10 cellular contexts compared by ENCODE assay signal in genomic region chr11:85809191-85809590, GRCh38. TPM values are rescaled to one million over a fixed set of nuclear protein-coding genes. Genes with fewer than 3 reads are reported as not detected.
DNase-seq lines count a peak whose midpoint lies in the region; ATAC-seq and TF ChIP-seq lines count a peak whose summit lies in the region.
"Had no signal": no experiment of that assay in that cellular context is flagged by ENCODE, and none has a peak within 500 bp of the region (broad histone marks: within the 10 kb centered on the region; RNA-seq: fewer than 3 reads in every experiment).

No MANE protein-coding gene starts in this region.

- H3K27ac ChIP-seq in SK-N-SH (ENCODE audit: low read depth in 2 of 2, low read length in 1 of 2) = no peak overlapping the region
- peak overlapping the region; percentile 83 for H3K27ac ChIP-seq in SU-DHL-6 (ENCODE audit: low read depth, low read length)
- H3K27ac ChIP-seq in brain microvascular endothelial cell = no peak overlapping the region

- DNase-seq in SK-N-SH (no peak), Ammon's horn (ENCODE audit: low spot score) (no peak), brain microvascular endothelial cell (no peak), C1 segment of cervical spinal cord (lab: John Stamatoyannopoulos, UW) (no peak)
- peak in 6 of 10 donors; percentile 13 to 63 (median 52) for DNase-seq in naive thymus-derived CD8-positive, alpha-beta T cell
- DNase-seq: NCI-H2029 had no signal

- H3K4me1 ChIP-seq in SK-N-SH (ENCODE audit: control insufficient read depth in 1 of 2, insufficient read depth in 2 of 2, low read depth in 1 of 2, low read length in 1 of 2) = peaks cover 10 to 13% of the 10 kb centered on the region in 2 experiments; a peak in 3 of 4 replicates

- no peaks in the 10 kb centered on the region for H3K79me2 ChIP-seq in SK-N-SH (ENCODE audit: insufficient read depth)
- 0 out of 2 replicates have a peak, but pooled peaks cover 7% of the 10 kb centered on the region for H3K79me2 ChIP-seq in SU-DHL-6 (ENCODE audit: insufficient read depth, low read length)

- H3K36me3 ChIP-seq in SK-N-SH (replicated peaks in 1 of 2; ENCODE audit: control insufficient read depth in 1 of 2, insufficient read depth in 2 of 2, low read length in 1 of 2) (no peaks in the 10 kb centered on the region), SU-DHL-6 (ENCODE audit: low read length) (no peaks in the 10 kb centered on the region), brain microvascular endothelial cell (replicated peaks) (no peaks in the 10 kb centered on the region)

- in situ Hi-C loops in brain microvascular endothelial cell (cut with HindIII; ENCODE audit: low pct_ligation_motif_present, low sequenced_read_pairs) = no loop called here

- H3K9me3 Mint-ChIP-seq in naive thymus-derived CD8-positive, alpha-beta T cell = no peaks in the 10 kb centered on the region

- H2AFZ ChIP-seq in SK-N-SH (ENCODE audit: low read depth) (no peak overlapping the region), SU-DHL-6 (ENCODE audit: low read depth, low read length, severe bottlenecking) (no peak overlapping the region)

- no peaks in the 10 kb centered on the region for H4K20me1 ChIP-seq in SK-N-SH (ENCODE audit: insufficient read depth)
- no peaks in the 10 kb centered on the region for H4K20me1 ChIP-seq in SU-DHL-6 (ENCODE audit: low read depth, low read length)

- no peak for TF ChIP-seq EP300 in SK-N-SH (IDR thresholded peaks at IDR 0.05; ENCODE audit: borderline replicate concordance in 1 of 2, low read depth in 1 of 2, low read length in 1 of 2)

- H3K4me2 ChIP-seq in SK-N-SH (no peak overlapping the region), SU-DHL-6 (ENCODE audit: low read depth, low read length, poor library complexity, severe bottlenecking) (peak overlapping the region; percentile 99)

- ATAC-seq in SK-N-SH treated with all-trans-retinoic acid at 6 μM for 48 hours (no peak), HG02623 (IDR thresholded peaks at IDR 0.05; ENCODE audit: unreplicated experiment) (peak; percentile 43)
- ATAC-seq in naive thymus-derived CD8-positive, alpha-beta T cell = peak; percentile 46 to 74

- WGBS in SK-N-SH (ENCODE audit: low lambda C conversion rate) = 94% methylated on average over 3 of the region's 4 CpGs

- H3K9ac ChIP-seq in SK-N-SH (no peak overlapping the region), SU-DHL-6 (ENCODE audit: low read length) (peak overlapping the region; percentile 61; the same call in 1 of the 2 replicates)

- CTCF ChIA-PET in SK-N-SH (lab: Yijun Ruan, JAX) = interaction anchor here (0.5 to 1.9 kb wide), 7 partner anchors 8 to 1638 kb away, joined by 3 to 9 read pairs (median 4); partner anchors contain the start of gene CCDC83

- no peaks in the 10 kb centered on the region for H3K36me3 Mint-ChIP-seq in naive thymus-derived CD8-positive, alpha-beta T cell

- H3K4me1 Mint-ChIP-seq in naive thymus-derived CD8-positive, alpha-beta T cell = peaks cover 24 to 56% (median 39%) of the 10 kb centered on the region in 4 donors

- H3K4me3 ChIP-seq in SK-N-SH (ENCODE audit: low read depth in 2 of 2, low read length in 1 of 2) = peak overlapping the region; percentile 65 to 67; a peak in 1 of 4 replicates
- peak overlapping the region; percentile 72 for H3K4me3 ChIP-seq in SU-DHL-6 (ENCODE audit: insufficient read depth, low read length, poor library complexity, severe bottlenecking)
- no peak overlapping the region for H3K4me3 ChIP-seq in brain microvascular endothelial cell (ENCODE audit: low read depth, low read length)

- peak overlapping the region; percentile 10 to 97 (median 94) for H3K27ac Mint-ChIP-seq in naive thymus-derived CD8-positive, alpha-beta T cell

- no peak for TF ChIP-seq RAD21 in SK-N-SH (IDR thresholded peaks at IDR 0.05; ENCODE audit: low read length)

- H3F3A ChIP-seq in SK-N-SH (replicated peaks; ENCODE audit: insufficient read depth) (peaks cover 6% of the 10 kb centered on the region), SU-DHL-6 (ENCODE audit: insufficient read depth) (peaks cover 14% of the 10 kb centered on the region)

- H3K27me3 ChIP-seq in SK-N-SH (ENCODE audit: insufficient read depth) (no peaks in the 10 kb centered on the region), SU-DHL-6 (ENCODE audit: low read length) (no peaks in the 10 kb centered on the region), brain microvascular endothelial cell (replicated peaks) (no peaks in the 10 kb centered on the region)

- H3K9me2 ChIP-seq in SK-N-SH (no peaks in the 10 kb centered on the region), SU-DHL-6 (replicated peaks; ENCODE audit: insufficient read depth, low read length) (no peaks in the 10 kb centered on the region)

- no peak for TF ChIP-seq CTCF in SK-N-SH (IDR thresholded peaks at IDR 0.05)
- no peak for TF ChIP-seq CTCF in SU-DHL-6 (IDR thresholded peaks at IDR 0.05; ENCODE audit: insufficient read depth, low read length, poor library complexity, severe bottlenecking)
- no peak for TF ChIP-seq CTCF in brain microvascular endothelial cell (IDR thresholded peaks at IDR 0.05; ENCODE audit: low read depth, low read length, missing control alignments)

- H3K9me3 ChIP-seq in SK-N-SH (no peaks in the 10 kb centered on the region), SU-DHL-6 (ENCODE audit: insufficient read depth, low read length) (no peaks in the 10 kb centered on the region)

- peak overlapping the region; percentile 20 to 97 (median 93) for H3K4me3 Mint-ChIP-seq in naive thymus-derived CD8-positive, alpha-beta T cell

- peaks cover 0 to 8% (median 0%) of the 10 kb centered on the region in 5 donors for H3K27me3 Mint-ChIP-seq in naive thymus-derived CD8-positive, alpha-beta T cell

- POLR2A ChIA-PET in SK-N-SH (lab: Yijun Ruan, JAX) = no interaction called here
- POLR2A ChIA-PET in naive thymus-derived CD8-positive, alpha-beta T cell (lab: Charles Lee) = interaction anchor here (0.8 to 2.8 kb wide), 8 partner anchors 12 to 161 kb away, joined by 3 to 27 read pairs (median 8); no protein-coding TSS in a partner anchor

TF ChIP-seq in SK-N-SH, 30 proteins besides CTCF, POLR2A, EP300 and RAD21:
- TF ChIP-seq FOSL2 (IDR thresholded peaks at IDR 0.05; ENCODE audit: borderline replicate concordance, low read depth) = no peak
- TF ChIP-seq, protein P1, sequence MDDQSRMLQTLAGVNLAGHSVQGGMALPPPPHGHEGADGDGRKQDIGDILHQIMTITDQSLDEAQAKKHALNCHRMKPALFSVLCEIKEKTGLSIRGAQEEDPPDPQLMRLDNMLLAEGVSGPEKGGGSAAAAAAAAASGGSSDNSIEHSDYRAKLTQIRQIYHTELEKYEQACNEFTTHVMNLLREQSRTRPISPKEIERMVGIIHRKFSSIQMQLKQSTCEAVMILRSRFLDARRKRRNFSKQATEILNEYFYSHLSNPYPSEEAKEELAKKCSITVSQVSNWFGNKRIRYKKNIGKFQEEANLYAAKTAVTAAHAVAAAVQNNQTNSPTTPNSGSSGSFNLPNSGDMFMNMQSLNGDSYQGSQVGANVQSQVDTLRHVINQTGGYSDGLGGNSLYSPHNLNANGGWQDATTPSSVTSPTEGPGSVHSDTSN (IDR thresholded peaks at IDR 0.05) = no peak

TF ChIP-seq in SK-N-SH treated with all-trans-retinoic acid at 6 μM for 48 hours, 23 proteins besides CTCF, POLR2A, EP300 and RAD21:
- TF ChIP-seq GLIS3 (CRISPR knock-in tag; IDR thresholded peaks at IDR 0.05) (no peak), BACH2 (CRISPR knock-in tag; IDR thresholded peaks at IDR 0.05; ENCODE audit: borderline replicate concordance) (no peak), ZC3H10 (CRISPR knock-in tag; IDR thresholded peaks at IDR 0.05) (no peak), TOX (CRISPR knock-in tag; IDR thresholded peaks at IDR 0.05; ENCODE audit: borderline replicate concordance) (no peak), PPARA (CRISPR knock-in tag; IDR thresholded peaks at IDR 0.05; ENCODE audit: borderline replicate concordance) (no peak), CSDC2 (CRISPR knock-in tag; IDR thresholded peaks at IDR 0.05) (no peak), OSR1 (CRISPR knock-in tag; IDR thresholded peaks at IDR 0.05) (no peak), ZNF8 (CRISPR knock-in tag; IDR thresholded peaks at IDR 0.05) (no peak), ZFP3 (CRISPR knock-in tag; IDR thresholded peaks at IDR 0.05) (no peak), ZFP30 (CRISPR knock-in tag; IDR thresholded peaks at IDR 0.05) (no peak), ZNF70 (CRISPR knock-in tag; IDR thresholded peaks at IDR 0.05) (no peak), SNAI2 (CRISPR knock-in tag; IDR thresholded peaks at IDR 0.05) (no peak), RARB (CRISPR knock-in tag; IDR thresholded peaks at IDR 0.05) (no peak)
- TF ChIP-seq, protein P2, sequence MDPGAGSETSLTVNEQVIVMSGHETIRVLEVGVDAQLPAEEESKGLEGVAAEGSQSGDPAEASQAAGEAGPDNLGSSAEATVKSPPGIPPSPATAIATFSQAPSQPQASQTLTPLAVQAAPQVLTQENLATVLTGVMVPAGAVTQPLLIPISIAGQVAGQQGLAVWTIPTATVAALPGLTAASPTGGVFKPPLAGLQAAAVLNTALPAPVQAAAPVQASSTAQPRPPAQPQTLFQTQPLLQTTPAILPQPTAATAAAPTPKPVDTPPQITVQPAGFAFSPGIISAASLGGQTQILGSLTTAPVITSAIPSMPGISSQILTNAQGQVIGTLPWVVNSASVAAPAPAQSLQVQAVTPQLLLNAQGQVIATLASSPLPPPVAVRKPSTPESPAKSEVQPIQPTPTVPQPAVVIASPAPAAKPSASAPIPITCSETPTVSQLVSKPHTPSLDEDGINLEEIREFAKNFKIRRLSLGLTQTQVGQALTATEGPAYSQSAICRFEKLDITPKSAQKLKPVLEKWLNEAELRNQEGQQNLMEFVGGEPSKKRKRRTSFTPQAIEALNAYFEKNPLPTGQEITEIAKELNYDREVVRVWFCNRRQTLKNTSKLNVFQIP (CRISPR knock-in tag; IDR thresholded peaks at IDR 0.05; ENCODE audit: borderline replicate concordance, low read depth) = no peak

RNA-seq across cellular contexts. Expression of gene SYTL2, which starts 1.8 kb away (rescaled TPM):
- 36.0 and 72.8 TPM in 2 replicates for polyA plus RNA-seq in SK-N-SH (2012; rRNA removed)
- polyA plus RNA-seq in SK-N-SH (2012; cell fraction: cytosol; rRNA removed) = 43.2 and 56.2 TPM in 2 replicates
- 146 and 213 TPM in 2 replicates for polyA plus RNA-seq in SK-N-SH (2012; cell fraction: nucleus; rRNA removed)
- 10 to 100 TPM; 26.0 to 32.7 TPM for total RNA-seq in naive thymus-derived CD8-positive, alpha-beta T cell
- 10 to 100 TPM; 11.8 to 27.9 (median 18.0) TPM for polyA plus RNA-seq in naive thymus-derived CD8-positive, alpha-beta T cell

RNA-seq across cellular contexts. Expression of gene CCDC83, which starts 46.0 kb away (rescaled TPM):
- not detected in 2 replicates for polyA plus RNA-seq in SK-N-SH (2012; rRNA removed)
- polyA plus RNA-seq in SK-N-SH (2012; cell fraction: cytosol; rRNA removed) = not detected in 2 replicates
- not detected in 2 replicates for polyA plus RNA-seq in SK-N-SH (2012; cell fraction: nucleus; rRNA removed)
- total RNA-seq in naive thymus-derived CD8-positive, alpha-beta T cell = not detected
- not detected for polyA plus RNA-seq in naive thymus-derived CD8-positive, alpha-beta T cell
- total RNA-seq: T-helper 2 cell treated with Interferon-gamma antibody and Interleukin-4, amounts not matched to agents 100 ng/mL and 5 ng/mL, for 36 hours had no signal

Comparison
In these comparisons a context has a peak if more than half of its experiments do, and no peak if none do; other contexts are left out.
1. DNase-seq: peak in naive thymus-derived CD8-positive, alpha-beta T cell (6 of 10); none in SK-N-SH (single experiment), Ammon's horn (single experiment), brain microvascular endothelial cell (single experiment) and C1 segment of cervical spinal cord (0 of 14).